ENCODE assay signal across 9 cellular contexts in the genomic region with DNA sequence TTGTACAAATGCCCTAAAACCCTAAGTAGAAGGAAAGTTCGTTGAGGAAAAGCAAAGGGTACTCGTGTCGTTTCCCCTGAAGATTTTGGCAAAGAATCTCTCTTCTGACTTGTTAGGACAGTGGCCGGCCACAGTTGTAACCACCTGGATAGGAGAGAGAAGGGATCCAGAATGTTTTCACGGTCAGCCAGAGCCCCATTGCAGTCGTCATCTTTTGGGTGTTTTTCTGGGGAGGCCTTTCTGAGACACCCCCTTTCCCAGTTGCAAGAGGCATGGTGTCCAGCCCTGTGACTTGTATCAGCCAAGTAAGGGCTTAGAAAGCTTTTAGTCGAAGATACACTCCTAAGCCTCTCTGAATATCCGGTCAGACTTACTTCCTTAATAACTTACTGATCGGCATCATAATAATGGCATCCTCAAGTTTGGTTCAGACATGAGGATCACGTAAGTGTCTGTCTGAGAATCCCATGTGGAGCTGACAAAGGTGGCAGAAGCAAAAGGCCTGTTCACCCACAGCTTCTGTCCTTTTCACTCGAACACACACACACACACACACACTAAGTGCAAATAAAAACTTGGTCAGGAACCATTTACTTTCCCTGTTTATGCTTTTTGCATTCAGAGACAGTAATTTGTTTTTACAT.
DNase-seq lines count a peak whose midpoint lies in the region; ATAC-seq and TF ChIP-seq lines count a peak whose summit lies in the region.
"Had no signal": no experiment of that assay in that cellular context is flagged by ENCODE, and none has a peak within 500 bp of the region (broad histone marks: within the 10 kb centered on the region; RNA-seq: fewer than 3 reads in every experiment).

No MANE protein-coding gene starts in this region.

- H3K4me3 Mint-ChIP-seq in CD8-positive, alpha-beta memory T cell = peak overlapping the region; percentile 92 to 100 (median 98)
- peak overlapping the region; percentile 98 for H3K4me3 Mint-ChIP-seq in natural killer cell treated with Interleukin-12 subunit alpha and Interleukin-12 subunit beta and Interleukin-15 and Interleukin-18, amount 100 ng/mL, for 72 hours

- H3K79me2 ChIP-seq in Karpas-422 (ENCODE audit: low read length) = peaks cover 57% of the 10 kb centered on the region

- H3K36me3 ChIP-seq in CD8-positive, alpha-beta memory T cell (ENCODE audit: insufficient read depth, low read length) = no peaks in the 10 kb centered on the region
- H3K36me3 ChIP-seq in Karpas-422 (ENCODE audit: insufficient read depth, low read length) = peaks cover 9% of the 10 kb centered on the region; the same call in 1 of the 2 replicates
- H3K36me3 ChIP-seq in colonic mucosa = no peaks in the 10 kb centered on the region

- no peak overlapping the region for H3K27ac ChIP-seq in CD8-positive, alpha-beta memory T cell (ENCODE audit: low read depth, low read length)
- H3K27ac ChIP-seq in Karpas-422 (ENCODE audit: low read length) (peak overlapping the region; percentile 55), colonic mucosa (peak overlapping the region; percentile 0)

- H3K9ac ChIP-seq in Karpas-422 (ENCODE audit: low read length) (peak overlapping the region; percentile 79), colonic mucosa (ENCODE audit: low read depth in 2 of 2, low read length in 2 of 2) (peak overlapping the region in 1 of 2 donors; percentile 93)

- no peak for TF ChIP-seq CTCF in colonic mucosa (IDR thresholded peaks at IDR 0.05)
- no peak for TF ChIP-seq CTCF in GM10248 (IDR thresholded peaks at IDR 0.05; ENCODE audit: control extremely low read depth, extremely low read depth, low read depth, missing control alignments)

- no peaks in the 10 kb centered on the region for H3K9me3 ChIP-seq in CD8-positive, alpha-beta memory T cell (ENCODE audit: low read length)
- no peaks in the 10 kb centered on the region for H3K9me3 ChIP-seq in Karpas-422 (ENCODE audit: low read length)
- H3K9me3 ChIP-seq in colonic mucosa = no peaks in the 10 kb centered on the region

- H3K4me1 Mint-ChIP-seq in CD8-positive, alpha-beta memory T cell = peaks cover 25 to 49% (median 38%) of the 10 kb centered on the region in 3 donors
- H3K4me1 Mint-ChIP-seq in natural killer cell treated with Interleukin-12 subunit alpha and Interleukin-12 subunit beta and Interleukin-15 and Interleukin-18, amount 100 ng/mL, for 72 hours (ENCODE audit: low read depth in 2 of 2) = peaks cover 24 to 37% of the 10 kb centered on the region in 2 donors

- peaks cover 0 to 19% (median 8%) of the 10 kb centered on the region in 3 donors for H3K36me3 Mint-ChIP-seq in CD8-positive, alpha-beta memory T cell
- H3K36me3 Mint-ChIP-seq in natural killer cell treated with Interleukin-12 subunit alpha and Interleukin-12 subunit beta and Interleukin-15 and Interleukin-18, amount 100 ng/mL, for 72 hours = peaks cover 5% of the 10 kb centered on the region

- no peak for ATAC-seq in natural killer cell treated with Interleukin-12 subunit alpha and Interleukin-12 subunit beta and Interleukin-15 and Interleukin-18, amount 100 ng/mL, for 72 hours

- peaks cover 19% of the 10 kb centered on the region for H4K20me1 ChIP-seq in Karpas-422 (ENCODE audit: insufficient read depth, low read depth, low read length)

- DNase-seq in CD8-positive, alpha-beta memory T cell = no peak
- DNase-seq in Karpas-422 (peak; percentile 66), colonic mucosa (peak; percentile 48), pons (ENCODE audit: low spot score) (no peak), GM03348 (ENCODE audit: low spot score) (no peak), SKM-1 treated with dmso at 0.1 percent for 144 hours (lab: John Stamatoyannopoulos, UW; ENCODE audit: unreplicated experiment) (no peak), GM10248 (ENCODE audit: extremely low spot score) (no peak)
- DNase-seq in natural killer cell treated with Interleukin-12 subunit alpha and Interleukin-12 subunit beta and Interleukin-15 and Interleukin-18, amount 100 ng/mL, for 72 hours (ENCODE audit: low spot score) = no peak
- DNase-seq: NCI-H1436 had no signal

- H3K27me3 Mint-ChIP-seq in CD8-positive, alpha-beta memory T cell = peaks cover 5 to 20% of the 10 kb centered on the region in 2 donors
- no peaks in the 10 kb centered on the region for H3K27me3 Mint-ChIP-seq in natural killer cell treated with Interleukin-12 subunit alpha and Interleukin-12 subunit beta and Interleukin-15 and Interleukin-18, amount 100 ng/mL, for 72 hours

- no peaks in the 10 kb centered on the region for H3K27me3 ChIP-seq in CD8-positive, alpha-beta memory T cell (ENCODE audit: insufficient read depth, low read length, poor library complexity, severe bottlenecking)
- H3K27me3 ChIP-seq in Karpas-422 (ENCODE audit: low read length) (no peaks in the 10 kb centered on the region; the same call in 1 of the 2 replicates), colonic mucosa (no peaks in the 10 kb centered on the region)

- intact Hi-C loops in colonic mucosa (cut with DNase I) = loop anchor here (5.0 to 10.0 kb wide), 3 partner anchors 101 to 651 kb away; no protein-coding TSS in a partner anchor

- H2AFZ ChIP-seq in Karpas-422 (ENCODE audit: low read length) = no peak overlapping the region

- H3K4me1 ChIP-seq in CD8-positive, alpha-beta memory T cell (ENCODE audit: insufficient read depth, low read length) = no peaks in the 10 kb centered on the region
- peaks cover 52% of the 10 kb centered on the region for H3K4me1 ChIP-seq in Karpas-422 (ENCODE audit: low read length)
- no peaks in the 10 kb centered on the region for H3K4me1 ChIP-seq in colonic mucosa

- no peaks in the 10 kb centered on the region for H3K9me2 ChIP-seq in Karpas-422 (replicated peaks; ENCODE audit: insufficient read depth, low read length)

- POLR2A ChIA-PET in CD8-positive, alpha-beta memory T cell (lab: Charles Lee) = interaction anchor here (1.1 kb wide), 1 partner anchor 48 kb away, joined by 3 read pairs; no protein-coding TSS in a partner anchor
- POLR2A ChIA-PET in GM10248 (lab: Yijun Ruan, JAX) = no interaction called here

- CTCF ChIA-PET in CD8-positive, alpha-beta memory T cell (lab: Charles Lee) = interaction anchor here (0.6 to 1.7 kb wide), 5 partner anchors 10 to 111 kb away, joined by 3 to 5 read pairs (median 4); no protein-coding TSS in a partner anchor
- CTCF ChIA-PET in GM10248 (lab: Yijun Ruan, JAX) = interaction anchor here (1.1 to 3.1 kb wide), 4 partner anchors 11 to 654 kb away, joined by 3 to 19 read pairs (median 4); no protein-coding TSS in a partner anchor

- H3K27ac Mint-ChIP-seq in CD8-positive, alpha-beta memory T cell = peak overlapping the region; percentile 55 to 98 (median 94)
- H3K27ac Mint-ChIP-seq in natural killer cell treated with Interleukin-12 subunit alpha and Interleukin-12 subunit beta and Interleukin-15 and Interleukin-18, amount 100 ng/mL, for 72 hours = peak overlapping the region; percentile 89 to 93

- peak overlapping the region; percentile 51 for H3K4me3 ChIP-seq in CD8-positive, alpha-beta memory T cell (ENCODE audit: low read length)
- H3K4me3 ChIP-seq in Karpas-422 (ENCODE audit: low read length) = peak overlapping the region; percentile 81
- peak overlapping the region; percentile 68 for H3K4me3 ChIP-seq in colonic mucosa

- H3K9me3 Mint-ChIP-seq in CD8-positive, alpha-beta memory T cell = no peaks in the 10 kb centered on the region
- H3K9me3 Mint-ChIP-seq in natural killer cell treated with Interleukin-12 subunit alpha and Interleukin-12 subunit beta and Interleukin-15 and Interleukin-18, amount 100 ng/mL, for 72 hours = no peaks in the 10 kb centered on the region

- H3K4me2 ChIP-seq in Karpas-422 (ENCODE audit: low read depth, low read length, poor library complexity, severe bottlenecking) = peak overlapping the region; percentile 79

Comparison
In these comparisons a context has a peak if more than half of its experiments do, and no peak if none do; other contexts are left out.
1. DNase-seq: peak in Karpas-422 (single experiment) and colonic mucosa (single experiment); none in CD8-positive, alpha-beta memory T cell (0 of 5), natural killer cell treated with Interleukin-12 subunit alpha and Interleukin-12 subunit beta and Interleukin-15 and Interleukin-18, amount 100 ng/mL, for 72 hours (single experiment), pons (single experiment), GM03348 (single experiment), SKM-1 treated with dmso at 0.1 percent for 144 hours (single experiment) and GM10248 (single experiment).
2. Peak in every context shown above with its lines, with median percentiles within 50 percentile points of each other: H3K4me3 ChIP-seq.